8 cellular contexts compared by ENCODE assay signal in the genomic region with DNA sequence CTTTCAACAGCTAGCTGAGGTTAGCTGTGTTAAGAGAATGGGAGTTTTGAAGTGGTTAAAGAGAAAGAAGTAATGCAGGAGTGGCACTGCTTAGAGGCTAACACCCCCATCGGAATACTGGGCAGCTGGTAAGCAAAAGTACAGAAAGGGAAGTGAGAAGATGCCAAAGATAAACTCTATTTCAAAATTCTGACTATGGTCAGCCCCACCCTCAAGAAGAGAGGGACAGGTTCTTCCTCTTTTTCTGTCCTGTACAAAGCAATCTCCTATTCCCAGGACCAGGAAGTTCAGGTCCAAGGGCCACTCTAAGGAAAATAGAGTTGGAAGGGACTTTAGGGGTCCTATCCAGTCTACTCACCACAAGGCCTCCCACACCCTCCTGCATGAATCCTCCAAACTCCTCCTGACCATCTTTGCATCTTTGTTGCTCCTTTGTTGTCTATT. TPM values are rescaled to one million over a fixed set of nuclear protein-coding genes. Genes with fewer than 3 reads are reported as not detected.
DNase-seq lines count a peak whose midpoint lies in the region; ATAC-seq lines count a peak whose summit lies in the region.

No MANE protein-coding gene starts in this region.

- H3K4me3 ChIP-seq in BLaER1 treated with 17β-estradiol and CSF1 and Interleukin-3, amounts not matched to agents 10 nM and 100 nM, result no peak overlapping the region; a peak in 1 of 20 replicates
- no peak overlapping the region for H3K4me3 ChIP-seq in H7 (ENCODE audit: insufficient read depth, low read depth, low read length)

- H3K27me3 ChIP-seq in BLaER1 treated with 17β-estradiol and CSF1 and Interleukin-3, amounts not matched to agents 10 nM and 100 nM, result no peaks in the 10 kb centered on the region
- H3K27me3 ChIP-seq in H7 (ENCODE audit: control insufficient read depth, insufficient read depth, low read length), result no peaks in the 10 kb centered on the region

- H3K4me1 ChIP-seq in BLaER1 treated with 17β-estradiol and CSF1 and Interleukin-3, amounts not matched to agents 10 nM and 100 nM, result peaks cover 10 to 98% (median 75%) of the 10 kb centered on the region in 10 experiments; a peak in 19 of 20 replicates

- ATAC-seq in GM19328 (IDR thresholded peaks at IDR 0.05; ENCODE audit: unreplicated experiment) (peak; percentile 68), HG03280 (IDR thresholded peaks at IDR 0.05; ENCODE audit: unreplicated experiment) (peak; percentile 89)
- ATAC-seq in activated naive CD4-positive, alpha-beta T cell treated with anti-CD3 and anti-CD28 coated beads, Interleukin-2, amount 50 U/mL, for 72 hours, result peak; percentile 56 to 72

- no peaks in the 10 kb centered on the region for H3K36me3 Mint-ChIP-seq in activated naive CD4-positive, alpha-beta T cell treated with anti-CD3 and anti-CD28 coated beads, Interleukin-2, amount 50 U/mL, for 72 hours

- H4K20me1 ChIP-seq in BLaER1 treated with 17β-estradiol and CSF1 and Interleukin-3, amounts not matched to agents 10 nM and 100 nM, result no peaks in the 10 kb centered on the region

- H3K4me2 ChIP-seq in BLaER1 treated with 17β-estradiol and CSF1 and Interleukin-3, amounts not matched to agents 10 nM and 100 nM, result peak overlapping the region in 10 of 11 experiments; percentile 24 to 90 (median 76); a peak in 20 of 22 replicates

- no peaks in the 10 kb centered on the region for H3K36me3 ChIP-seq in BLaER1 treated with 17β-estradiol and CSF1 and Interleukin-3, amounts not matched to agents 10 nM and 100 nM
- H3K36me3 ChIP-seq in H7 (replicated peaks; ENCODE audit: control insufficient read depth, insufficient read depth, low read length), result no peaks in the 10 kb centered on the region

- peak overlapping the region in 10 of 11 experiments; percentile 59 to 96 (median 92); a peak in 18 of 22 replicates for H3K27ac ChIP-seq in BLaER1 treated with 17β-estradiol and CSF1 and Interleukin-3, amounts not matched to agents 10 nM and 100 nM

- no peak for DNase-seq in activated naive CD4-positive, alpha-beta T cell treated with anti-CD3 and anti-CD28 coated beads, Interleukin-2, amount 50 U/mL, for 72 hours (ENCODE audit: low spot score in 2 of 2)
- DNase-seq in H7 (no peak), T-helper 9 cell (no peak), NCI-H2029 (lab: John Stamatoyannopoulos, UW) (no peak), SHP77 (lab: John Stamatoyannopoulos, UW) (no peak)

- no peaks in the 10 kb centered on the region for H3K9me3 ChIP-seq in BLaER1 treated with 17β-estradiol and CSF1 and Interleukin-3, amounts not matched to agents 10 nM and 100 nM (replicated peaks in 1 of 11)

- peak overlapping the region; percentile 90 to 93 for H3K27ac Mint-ChIP-seq in activated naive CD4-positive, alpha-beta T cell treated with anti-CD3 and anti-CD28 coated beads, Interleukin-2, amount 50 U/mL, for 72 hours

- peak overlapping the region in 8 of 11 experiments; percentile 9 to 78 (median 72); a peak in 15 of 22 replicates for H3K9ac ChIP-seq in BLaER1 treated with 17β-estradiol and CSF1 and Interleukin-3, amounts not matched to agents 10 nM and 100 nM

- H3K9me3 Mint-ChIP-seq in activated naive CD4-positive, alpha-beta T cell treated with anti-CD3 and anti-CD28 coated beads, Interleukin-2, amount 50 U/mL, for 72 hours, result no peaks in the 10 kb centered on the region

RNA-seq across cellular contexts. Expression of a gene that starts 45.9 kb away (rescaled TPM):
- total RNA-seq in activated naive CD4-positive, alpha-beta T cell treated with anti-CD3 and anti-CD28 coated beads, Interleukin-2, amount 50 U/mL, for 72 hours, result 10 to 100 TPM; 16.4 to 30.4 TPM
- total RNA-seq in H7 (2014; rRNA removed; shearing (Covaris generic)), result 2.8 and 4.8 TPM in 2 replicates
